In genomic region chr18:10101293-10101701, GRCh38 we compare ENCODE assay signal across 14 cellular contexts.
DNase-seq lines count a peak whose midpoint lies in the region; ATAC-seq and TF ChIP-seq lines count a peak whose summit lies in the region.
"Had no signal": no experiment of that assay in that cellular context is flagged by ENCODE, and none has a peak within 500 bp of the region (broad histone marks: within the 10 kb centered on the region; RNA-seq: fewer than 3 reads in every experiment).

No MANE protein-coding gene starts in this region.

- no peak overlapping the region for H2AFZ ChIP-seq in PC-3 (ENCODE audit: low read length)

- H3K9me3 ChIP-seq in PC-3 (ENCODE audit: low read length) (no peaks in the 10 kb centered on the region), heart right ventricle (peaks cover 0 to 17% (median 0%) of the 10 kb centered on the region in 11 donors), stomach smooth muscle (ENCODE audit: control insufficient read depth in 2 of 2, low read length in 2 of 2) (no peaks in the 10 kb centered on the region)

- H3K4me1 Mint-ChIP-seq in activated CD4-positive, alpha-beta T cell treated with anti-CD3 and anti-CD28 coated beads for 36 hours = no peaks in the 10 kb centered on the region
- H3K4me1 Mint-ChIP-seq: activated naive CD4-positive, alpha-beta T cell treated with anti-CD3 and anti-CD28 coated beads, Interleukin-2, amount 10 ng/mL, durations not matched to agents 7 days and 5 days had no signal

- ATAC-seq in PC-3 (no peak), heart right ventricle (peak in 6 of 8 donors; percentile 44 to 84 (median 70)), HG02763 (IDR thresholded peaks at IDR 0.05; ENCODE audit: unreplicated experiment) (no peak)
- no peak for ATAC-seq in activated CD4-positive, alpha-beta T cell treated with anti-CD3 and anti-CD28 coated beads for 36 hours

- H3K79me2 ChIP-seq in PC-3 (ENCODE audit: low read length) = no peaks in the 10 kb centered on the region

- WGBS in heart right ventricle, 2 donors = 30 to 34% methylated on average over 9 of the region's 9 CpGs

- intact Hi-C loops in PC-3 (cut with micrococcal nuclease) (no loop called here), heart right ventricle (cut with DNase I) (loop anchor here in 1 of 10 donors (5.0 kb wide), 1 partner anchor 346 kb away; no protein-coding TSS in a partner anchor)
- intact Hi-C loops in activated CD4-positive, alpha-beta T cell treated with anti-CD3 and anti-CD28 coated beads for 36 hours (cut with DNase I, micrococcal nuclease) = no loop called here

- no peak overlapping the region for H3K4me3 Mint-ChIP-seq in activated CD4-positive, alpha-beta T cell treated with anti-CD3 and anti-CD28 coated beads for 36 hours
- H3K4me3 Mint-ChIP-seq: activated CD4-positive, alpha-beta memory T cell treated with anti-CD3 and anti-CD28 coated beads for 36 hours; activated naive CD4-positive, alpha-beta T cell treated with anti-CD3 and anti-CD28 coated beads, Interleukin-2, amount 10 ng/mL, durations not matched to agents 7 days and 5 days had no signal

- no peak overlapping the region for H3K4me3 ChIP-seq in H7 (ENCODE audit: insufficient read depth, low read depth, low read length)
- H3K4me3 ChIP-seq in PC-3 (ENCODE audit: low read length) = no peak overlapping the region
- no peak overlapping the region for H3K4me3 ChIP-seq in heart right ventricle
- no peak overlapping the region for H3K4me3 ChIP-seq in stomach smooth muscle (ENCODE audit: low read length in 2 of 2)
- H3K4me3 ChIP-seq: stomach had no signal

- no TSS peak for BruUV-seq in PC-3 (replicated peaks; lab: Mats Ljungman, UMichigan)

- CTCF ChIA-PET in PC-3 (lab: Charles Lee) = interaction anchor here (0.7 kb wide), 1 partner anchor 72 kb away, joined by 4 read pairs; no protein-coding TSS in a partner anchor
- CTCF ChIA-PET in activated CD4-positive, alpha-beta T cell treated with anti-CD3 and anti-CD28 coated beads for 36 hours (lab: Charles Lee) = no interaction called here

- DNase-seq in H7 = peak; percentile 71
- DNase-seq in PC-3 = peak; percentile 40
- DNase-seq in heart right ventricle = peak in 1 of 2 donors; percentile 17
- no peak for DNase-seq in activated CD4-positive, alpha-beta T cell treated with anti-CD3 and anti-CD28 coated beads for 36 hours
- no peak for DNase-seq in NCI-H187 (lab: John Stamatoyannopoulos, UW)
- DNase-seq: activated CD4-positive, alpha-beta memory T cell treated with anti-CD3 and anti-CD28 coated beads for 36 hours; activated naive CD4-positive, alpha-beta T cell treated with anti-CD3 and anti-CD28 coated beads, Interleukin-2, amount 10 ng/mL, durations not matched to agents 7 days and 5 days; dorsolateral prefrontal cortex; Karpas-422; NCI-H748 treated with DMSO at 0.1 percent for 48 hours; stomach; SW 1271 had no signal

- H3K27ac ChIP-seq in PC-3 (ENCODE audit: low read length) = no peak overlapping the region
- H3K27ac ChIP-seq in heart right ventricle = no peak overlapping the region
- peak overlapping the region; percentile 11 for H3K27ac ChIP-seq in stomach smooth muscle (ENCODE audit: low read length)
- H3K27ac ChIP-seq: dorsolateral prefrontal cortex, stomach had no signal

- peaks cover 2% of the 10 kb centered on the region for H3K9me3 Mint-ChIP-seq in activated CD4-positive, alpha-beta T cell treated with anti-CD3 and anti-CD28 coated beads for 36 hours (ENCODE audit: low read depth)

- no peaks in the 10 kb centered on the region for H3K36me3 ChIP-seq in H7 (replicated peaks; ENCODE audit: control insufficient read depth, insufficient read depth, low read length)
- H3K36me3 ChIP-seq in PC-3 (ENCODE audit: low read depth, low read length) = no peaks in the 10 kb centered on the region
- H3K36me3 ChIP-seq in heart right ventricle = no peaks in the 10 kb centered on the region
- H3K36me3 ChIP-seq in stomach smooth muscle (ENCODE audit: control insufficient read depth in 2 of 2, insufficient read depth in 2 of 2, low read length in 2 of 2) = no peaks in the 10 kb centered on the region
- H3K36me3 ChIP-seq: stomach had no signal

- TF ChIP-seq CTCF in PC-3 (conservative IDR thresholded peaks at IDR 0.05; ENCODE audit: low read depth, low read length) = no peak
- TF ChIP-seq CTCF in heart right ventricle (IDR thresholded peaks at IDR 0.05) = peak in 1 of 9 donors; percentile 9

- no peaks in the 10 kb centered on the region for H3K27me3 Mint-ChIP-seq in activated CD4-positive, alpha-beta T cell treated with anti-CD3 and anti-CD28 coated beads for 36 hours
- H3K27me3 Mint-ChIP-seq: activated CD4-positive, alpha-beta memory T cell treated with anti-CD3 and anti-CD28 coated beads for 36 hours; activated naive CD4-positive, alpha-beta T cell treated with anti-CD3 and anti-CD28 coated beads, Interleukin-2, amount 10 ng/mL, durations not matched to agents 7 days and 5 days had no signal

- H3K4me1 ChIP-seq in PC-3 (ENCODE audit: insufficient read depth, low read length) = no peaks in the 10 kb centered on the region
- peaks cover 0 to 18% (median 11%) of the 10 kb centered on the region in 9 donors for H3K4me1 ChIP-seq in heart right ventricle
- peaks cover 22% of the 10 kb centered on the region for H3K4me1 ChIP-seq in stomach smooth muscle (ENCODE audit: control insufficient read depth, insufficient read depth, low read length)

- no peak overlapping the region for H3K27ac Mint-ChIP-seq in activated CD4-positive, alpha-beta T cell treated with anti-CD3 and anti-CD28 coated beads for 36 hours
- H3K27ac Mint-ChIP-seq: activated CD4-positive, alpha-beta memory T cell treated with anti-CD3 and anti-CD28 coated beads for 36 hours; activated naive CD4-positive, alpha-beta T cell treated with anti-CD3 and anti-CD28 coated beads, Interleukin-2, amount 10 ng/mL, durations not matched to agents 7 days and 5 days had no signal

- POLR2A ChIA-PET in PC-3 (lab: Charles Lee; ENCODE audit: unreplicated experiment) = no interaction called here
- POLR2A ChIA-PET in activated CD4-positive, alpha-beta T cell treated with anti-CD3 and anti-CD28 coated beads for 36 hours (lab: Charles Lee) = no interaction called here

- H3F3A ChIP-seq in PC-3 (ENCODE audit: low read length, unreplicated experiment) = no peaks in the 10 kb centered on the region

- H3K36me3 Mint-ChIP-seq in activated CD4-positive, alpha-beta T cell treated with anti-CD3 and anti-CD28 coated beads for 36 hours (ENCODE audit: low read depth) = no peaks in the 10 kb centered on the region
- H3K36me3 Mint-ChIP-seq: activated CD4-positive, alpha-beta memory T cell treated with anti-CD3 and anti-CD28 coated beads for 36 hours; activated naive CD4-positive, alpha-beta T cell treated with anti-CD3 and anti-CD28 coated beads, Interleukin-2, amount 10 ng/mL, durations not matched to agents 7 days and 5 days had no signal

- H4K20me1 ChIP-seq in PC-3 (ENCODE audit: low read length) = no peaks in the 10 kb centered on the region

- no peak overlapping the region for H3K9ac ChIP-seq in PC-3 (ENCODE audit: low read length)
- H3K9ac ChIP-seq in stomach smooth muscle (ENCODE audit: low read length in 2 of 2) = no peak overlapping the region

- H3K4me2 ChIP-seq in PC-3 (ENCODE audit: low read length) = no peak overlapping the region

- H3K9me2 ChIP-seq in PC-3 (replicated peaks; ENCODE audit: low read length) = no peaks in the 10 kb centered on the region

- no peaks in the 10 kb centered on the region for H3K27me3 ChIP-seq in H7 (ENCODE audit: control insufficient read depth, insufficient read depth, low read length)
- peaks cover 33% of the 10 kb centered on the region for H3K27me3 ChIP-seq in PC-3 (ENCODE audit: low read length)
- no peaks in the 10 kb centered on the region for H3K27me3 ChIP-seq in heart right ventricle
- no peaks in the 10 kb centered on the region for H3K27me3 ChIP-seq in stomach smooth muscle (ENCODE audit: control insufficient read depth in 1 of 2, insufficient read depth in 2 of 2, low read length in 2 of 2)
- H3K27me3 ChIP-seq: dorsolateral prefrontal cortex, stomach had no signal

Comparison
In these comparisons a context has a peak if more than half of its experiments do, and no peak if none do; other contexts are left out.
1. DNase-seq: peak in H7 (single experiment) and PC-3 (single experiment); none in activated CD4-positive, alpha-beta T cell treated with anti-CD3 and anti-CD28 coated beads for 36 hours (single experiment) and NCI-H187 (0 of 2).
2. ATAC-seq: peak in heart right ventricle (6 of 8); none in PC-3 (single experiment), HG02763 (single experiment) and activated CD4-positive, alpha-beta T cell treated with anti-CD3 and anti-CD28 coated beads for 36 hours (single experiment).